ENCODE assay signal across 17 cellular contexts in the genomic region with DNA sequence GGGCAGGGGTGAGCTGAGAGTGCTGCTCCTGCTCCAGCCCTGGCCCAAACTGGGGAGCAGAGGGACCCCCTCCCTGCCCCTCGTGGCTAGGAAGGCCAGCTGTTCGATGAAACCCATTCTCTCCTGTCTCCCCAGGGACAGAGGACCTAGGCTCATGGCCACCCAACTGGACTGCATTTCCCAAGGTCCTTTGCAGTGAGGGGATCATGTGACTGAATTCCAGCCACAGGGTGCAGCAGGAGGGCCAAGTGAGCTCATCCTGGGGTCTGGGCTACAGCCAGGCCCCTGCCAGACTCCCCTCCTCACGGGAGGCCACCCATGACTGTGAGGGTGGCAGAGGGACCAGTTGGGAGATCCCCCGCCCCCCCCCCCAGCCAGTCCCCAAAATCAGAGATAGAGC.
DNase-seq lines count a peak whose midpoint lies in the region; ATAC-seq, FAIRE-seq and TF ChIP-seq lines count a peak whose summit lies in the region.
"Had no signal": no experiment of that assay in that cellular context is flagged by ENCODE, and none has a peak within 500 bp of the region (broad histone marks: within the 10 kb centered on the region; RNA-seq: fewer than 3 reads in every experiment).

No MANE protein-coding gene starts in this region.

- H3K79me2 ChIP-seq in HCT116 (ENCODE audit: insufficient read depth, low read length) (no peaks in the 10 kb centered on the region), K562 (ENCODE audit: control insufficient read depth, insufficient read depth, low read length) (no peaks in the 10 kb centered on the region)

- peak; percentile 52; the same call in 1 of the 2 replicates for ATAC-seq in HCT116
- peak; percentile 80 for ATAC-seq in K562
- ATAC-seq in GM21447 (IDR thresholded peaks at IDR 0.05; ENCODE audit: unreplicated experiment): no peak

- RAD21 ChIA-PET in HCT116 (lab: Charles Lee; ENCODE audit: low non-redundant PET in 1 of 2, low total read pairs in 2 of 2, uncharacterized antibody in 2 of 2, unreplicated experiment in 2 of 2): interaction anchor here in 1 of 2 experiments (0.7 kb wide), 1 partner anchor 558 kb away, joined by 5 read pairs; no protein-coding TSS in a partner anchor

- TF ChIP-seq RAD21 in HCT116 (IDR thresholded peaks at IDR 0.05; ENCODE audit: low read depth): no peak
- no peak for TF ChIP-seq RAD21 in K562 (CRISPR knock-in tag; conservative IDR thresholded peaks at IDR 0.05 in 1 of 2, IDR thresholded peaks at IDR 0.05 in 1 of 2)

- no peak for TF ChIP-seq EP300 in K562 (IDR thresholded peaks at IDR 0.05; ENCODE audit: low read length)

- H3K9ac ChIP-seq in HCT116 (ENCODE audit: low read length) (no peak overlapping the region), K562 (ENCODE audit: insufficient read depth in 1 of 2, low read depth in 2 of 2, low read length in 2 of 2) (no peak overlapping the region; a peak in 1 of 4 replicates)
- H3K9ac ChIP-seq: KMS-11 had no signal

- H3K27me3 ChIP-seq in HCT116 (ENCODE audit: insufficient read depth, low read length) (no peaks in the 10 kb centered on the region), K562 (ENCODE audit: control insufficient read depth in 2 of 2, insufficient read depth in 2 of 2, low read length in 2 of 2) (peaks cover 0 to 13% of the 10 kb centered on the region in 2 experiments; a peak in 2 of 5 replicates)

- DNase-seq in DMS 273 (lab: John Stamatoyannopoulos, UW; ENCODE audit: unreplicated experiment): peak; percentile 0
- no peak for DNase-seq in DMS 273 treated with DMSO at 0.1 percent for 48 hours (lab: John Stamatoyannopoulos, UW)
- DNase-seq in HCT116 (ENCODE audit: low read depth, low spot score): no peak
- no peak for DNase-seq in K562 (ENCODE audit: extremely low read depth in 1 of 4, low spot score in 3 of 4)
- peak; percentile 35 for DNase-seq in posterior vena cava (ENCODE audit: low spot score)
- DNase-seq in kidney glomerular epithelial cell (lab: John Stamatoyannopoulos, UW): no peak
- DNase-seq: Caco-2; CD8-positive, alpha-beta memory T cell; DMS79 treated with DMSO at 0.1 percent for 48 hours; EL; GOT3; H9 had no signal

- H3K9me3 ChIP-seq in HCT116 (ENCODE audit: control insufficient read depth in 1 of 2, insufficient read depth in 1 of 2, low read depth in 1 of 2, low read length in 2 of 2): no peaks in the 10 kb centered on the region
- H3K9me3 ChIP-seq in K562 (replicated peaks; ENCODE audit: control insufficient read depth, insufficient read depth, low read depth, low read length): no peaks in the 10 kb centered on the region
- H3K9me3 ChIP-seq: Caco-2 had no signal

- H3K9me1 ChIP-seq in K562 (ENCODE audit: control insufficient read depth, insufficient read depth, low read length): no peaks in the 10 kb centered on the region

- FAIRE-seq in K562 (lab: Jason Lieb, UNC): no peak
- FAIRE-seq: G401.6, GM12891 had no signal

- TF ChIP-seq CTCF in HCT116 (IDR thresholded peaks at IDR 0.05 in 2 of 3, conservative IDR thresholded peaks at IDR 0.05 in 1 of 3; ENCODE audit: borderline replicate concordance in 1 of 3, insufficient read depth in 1 of 3, low read depth in 2 of 3, low read length in 2 of 3) (no peak), K562 (IDR thresholded peaks at IDR 0.05 in 2 of 3, conservative IDR thresholded peaks at IDR 0.05 in 1 of 3; ENCODE audit: insufficient read depth in 2 of 3, low read depth in 1 of 3, low read length in 3 of 3) (no peak)

- BruUV-seq in HCT116 (replicated peaks; lab: Mats Ljungman, UMichigan): no TSS peak
- BruUV-seq in K562 (replicated peaks; lab: Mats Ljungman, UMichigan): no TSS peak

- WGBS in K562 (ENCODE audit: insufficient coverage, low coverage, missing lambda C conversion rate): 0% methylated on average over 2 of the region's 4 CpGs

- no peaks in the 10 kb centered on the region for H3K36me3 ChIP-seq in HCT116 (ENCODE audit: control insufficient read depth in 1 of 2, insufficient read depth in 2 of 2, low read length in 2 of 2)
- no peaks in the 10 kb centered on the region for H3K36me3 ChIP-seq in K562 (ENCODE audit: control insufficient read depth, insufficient read depth, low read length)

- H4K20me1 ChIP-seq in HCT116 (ENCODE audit: insufficient read depth): no peaks in the 10 kb centered on the region
- H4K20me1 ChIP-seq in K562 (replicated peaks; ENCODE audit: control insufficient read depth, insufficient read depth, low read length): no peaks in the 10 kb centered on the region

- H3K4me3 ChIP-seq in HCT116 (replicated peaks in 1 of 2; ENCODE audit: low read depth in 1 of 2, low read length in 2 of 2) (no peak overlapping the region), K562 (no peak overlapping the region)

- H2AFZ ChIP-seq in HCT116 (ENCODE audit: low read depth, low read length, poor library complexity, severe bottlenecking) (no peak overlapping the region), K562 (ENCODE audit: low read depth, low read length) (no peak overlapping the region)

- no peak for TF ChIP-seq POLR2A in HCT116 (IDR thresholded peaks at IDR 0.05; ENCODE audit: borderline replicate concordance, extremely low read depth, insufficient read depth, insufficient read length)
- no peak for TF ChIP-seq POLR2A in K562 (conservative IDR thresholded peaks at IDR 0.05)

- intact Hi-C loops in HCT116 (cut with micrococcal nuclease) (no loop called here), K562 (cut with micrococcal nuclease) (no loop called here), posterior vena cava (cut with DNase I) (no loop called here)

- H3K4me2 ChIP-seq in HCT116 (ENCODE audit: low read length) (no peak overlapping the region), K562 (ENCODE audit: insufficient read depth, low read length) (no peak overlapping the region)
- H3K4me2 ChIP-seq: KMS-11 had no signal

- in situ Hi-C loops in K562 (cut with MboI): no loop called here

- CTCF ChIA-PET in HCT116 (lab: Charles Lee): interaction anchor here (0.9 kb wide), 1 partner anchor 24 kb away, joined by 3 read pairs; no protein-coding TSS in a partner anchor
- CTCF ChIA-PET in K562 (lab: Yijun Ruan, JAX; ENCODE audit: low intra/inter-chr PET ratio): no interaction called here

- H3K4me1 ChIP-seq in HCT116 (ENCODE audit: control insufficient read depth in 1 of 2, insufficient read depth in 2 of 2, low read length in 2 of 2) (no peaks in the 10 kb centered on the region), K562 (replicated peaks in 1 of 2; ENCODE audit: control insufficient read depth in 2 of 2, insufficient read depth in 2 of 2, low read length in 2 of 2) (no peaks in the 10 kb centered on the region)
- H3K4me1 ChIP-seq: Caco-2 had no signal

- H3K27ac ChIP-seq in HCT116 (ENCODE audit: low read depth, low read length): no peak overlapping the region
- no peak overlapping the region for H3K27ac ChIP-seq in K562 (ENCODE audit: extremely low read depth, low read depth, low read length)
- H3K27ac ChIP-seq: 22Rv1, KMS-11 had no signal

- H3K9me2 ChIP-seq in HCT116 (ENCODE audit: insufficient read depth): no peaks in the 10 kb centered on the region

- POLR2A ChIA-PET in HCT116 (lab: Charles Lee) (no interaction called here), K562 (lab: Yijun Ruan, JAX) (interaction anchor here (0.7 kb wide), 1 partner anchor 10 kb away, joined by 3 read pairs; no protein-coding TSS in a partner anchor)

TF ChIP-seq in HCT116, 20 proteins besides CTCF, POLR2A, EP300 and RAD21:
- TF ChIP-seq ZFX (IDR thresholded peaks at IDR 0.05): no peak

TF ChIP-seq in K562, 482 proteins besides CTCF, POLR2A, EP300 and RAD21 (continues in another document):
- no peak for TF ChIP-seq FOXP1 (CRISPR knock-in tag; IDR thresholded peaks at IDR 0.05)
- no peak for TF ChIP-seq FOS (IDR thresholded peaks at IDR 0.05; ENCODE audit: extremely low read depth, insufficient read length)
- TF ChIP-seq, protein P1, sequence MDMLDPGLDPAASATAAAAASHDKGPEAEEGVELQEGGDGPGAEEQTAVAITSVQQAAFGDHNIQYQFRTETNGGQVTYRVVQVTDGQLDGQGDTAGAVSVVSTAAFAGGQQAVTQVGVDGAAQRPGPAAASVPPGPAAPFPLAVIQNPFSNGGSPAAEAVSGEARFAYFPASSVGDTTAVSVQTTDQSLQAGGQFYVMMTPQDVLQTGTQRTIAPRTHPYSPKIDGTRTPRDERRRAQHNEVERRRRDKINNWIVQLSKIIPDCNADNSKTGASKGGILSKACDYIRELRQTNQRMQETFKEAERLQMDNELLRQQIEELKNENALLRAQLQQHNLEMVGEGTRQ (CRISPR knock-in tag; IDR thresholded peaks at IDR 0.05): peak; percentile 86
- TF ChIP-seq, protein P2, sequence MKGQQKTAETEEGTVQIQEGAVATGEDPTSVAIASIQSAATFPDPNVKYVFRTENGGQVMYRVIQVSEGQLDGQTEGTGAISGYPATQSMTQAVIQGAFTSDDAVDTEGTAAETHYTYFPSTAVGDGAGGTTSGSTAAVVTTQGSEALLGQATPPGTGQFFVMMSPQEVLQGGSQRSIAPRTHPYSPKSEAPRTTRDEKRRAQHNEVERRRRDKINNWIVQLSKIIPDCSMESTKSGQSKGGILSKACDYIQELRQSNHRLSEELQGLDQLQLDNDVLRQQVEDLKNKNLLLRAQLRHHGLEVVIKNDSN (CRISPR knock-in tag; IDR thresholded peaks at IDR 0.05): peak; percentile 35; the same call in 1 of the 2 replicates
- TF ChIP-seq HCFC1 (IDR thresholded peaks at IDR 0.05; ENCODE audit: low read depth, low read length): peak; percentile 79
- peak; percentile 49; the same call in 1 of the 2 replicates for TF ChIP-seq TOE1 (IDR thresholded peaks at IDR 0.05; ENCODE audit: borderline replicate concordance)
- TF ChIP-seq TOE1 (CRISPR knock-in tag; IDR thresholded peaks at IDR 0.05; ENCODE audit: borderline replicate concordance, low read depth): no peak
- TF ChIP-seq ZNF143 (CRISPR knock-in tag; IDR thresholded peaks at IDR 0.05): peak; percentile 49; the same call in 1 of the 2 replicates
- no peak for TF ChIP-seq ZNF263 (CRISPR knock-in tag; IDR thresholded peaks at IDR 0.05; ENCODE audit: borderline replicate concordance)
- TF ChIP-seq ZNF3 (CRISPR knock-in tag; IDR thresholded peaks at IDR 0.05): no peak
- peak in 1 of 2 experiments; percentile 35; a peak in 2 of 4 replicates for TF ChIP-seq SIX5 (IDR thresholded peaks at IDR 0.05; ENCODE audit: borderline replicate concordance in 1 of 2, insufficient read depth in 1 of 2, low read depth in 1 of 2, low read length in 2 of 2)
- TF ChIP-seq TFE3 (CRISPR knock-in tag; IDR thresholded peaks at IDR 0.05): peak; percentile 52

Comparison
In these comparisons a context has a peak if more than half of its experiments do, and no peak if none do; other contexts are left out.
1. DNase-seq: peak in DMS 273 (single experiment) and posterior vena cava (single experiment); none in DMS 273 treated with DMSO at 0.1 percent for 48 hours (single experiment), HCT116 (single experiment), K562 (0 of 4) and kidney glomerular epithelial cell (single experiment).